In the genomic region with DNA sequence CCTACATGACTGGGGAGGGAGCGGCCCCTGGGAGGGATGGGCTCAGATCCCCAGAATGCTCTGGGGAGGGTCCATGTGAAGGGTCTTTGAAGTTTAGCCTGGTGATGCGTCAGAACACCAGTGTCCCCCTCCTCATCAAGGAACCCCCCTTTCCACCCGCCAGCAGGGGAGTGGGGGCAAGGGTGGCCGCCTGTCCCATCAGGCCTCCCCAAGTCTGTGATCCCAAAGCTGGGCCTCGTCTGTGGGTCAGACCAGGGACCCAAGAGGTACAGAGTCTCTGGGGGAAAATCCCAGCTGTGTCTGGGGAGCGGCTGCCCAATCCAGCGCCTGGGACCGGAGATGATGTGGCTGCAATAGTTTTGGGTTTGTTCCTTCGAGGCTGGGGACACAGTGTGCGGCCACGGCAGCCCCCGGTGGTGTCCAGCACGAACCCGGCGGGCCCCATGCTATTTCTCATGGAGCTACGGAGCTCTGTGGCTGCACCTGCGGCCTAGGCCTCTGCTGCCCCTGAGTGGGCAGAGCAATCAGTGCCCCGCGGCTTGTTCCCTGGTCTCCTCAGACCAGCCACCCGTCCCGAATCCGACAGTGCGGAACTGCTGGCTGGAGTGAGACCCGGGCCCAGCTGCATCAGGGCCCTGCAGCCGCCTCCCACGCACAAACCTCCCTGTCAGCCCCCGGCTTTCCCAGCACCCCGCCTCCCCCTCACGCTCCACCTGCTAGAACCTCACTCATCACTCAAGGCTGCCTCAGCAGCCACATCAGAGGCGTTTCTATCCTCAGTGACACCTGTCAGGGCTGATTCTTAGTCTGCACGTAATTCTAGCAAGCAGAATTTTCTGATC, we compare ENCODE assay signal across 1 cellular context.
TF ChIP-seq lines count a peak whose summit lies in the region.

No MANE protein-coding gene starts in this region.

TF ChIP-seq in GM23338, 12 proteins besides CTCF, POLR2A, EP300 and RAD21 (continued from another document):
- TF ChIP-seq, protein P1, sequence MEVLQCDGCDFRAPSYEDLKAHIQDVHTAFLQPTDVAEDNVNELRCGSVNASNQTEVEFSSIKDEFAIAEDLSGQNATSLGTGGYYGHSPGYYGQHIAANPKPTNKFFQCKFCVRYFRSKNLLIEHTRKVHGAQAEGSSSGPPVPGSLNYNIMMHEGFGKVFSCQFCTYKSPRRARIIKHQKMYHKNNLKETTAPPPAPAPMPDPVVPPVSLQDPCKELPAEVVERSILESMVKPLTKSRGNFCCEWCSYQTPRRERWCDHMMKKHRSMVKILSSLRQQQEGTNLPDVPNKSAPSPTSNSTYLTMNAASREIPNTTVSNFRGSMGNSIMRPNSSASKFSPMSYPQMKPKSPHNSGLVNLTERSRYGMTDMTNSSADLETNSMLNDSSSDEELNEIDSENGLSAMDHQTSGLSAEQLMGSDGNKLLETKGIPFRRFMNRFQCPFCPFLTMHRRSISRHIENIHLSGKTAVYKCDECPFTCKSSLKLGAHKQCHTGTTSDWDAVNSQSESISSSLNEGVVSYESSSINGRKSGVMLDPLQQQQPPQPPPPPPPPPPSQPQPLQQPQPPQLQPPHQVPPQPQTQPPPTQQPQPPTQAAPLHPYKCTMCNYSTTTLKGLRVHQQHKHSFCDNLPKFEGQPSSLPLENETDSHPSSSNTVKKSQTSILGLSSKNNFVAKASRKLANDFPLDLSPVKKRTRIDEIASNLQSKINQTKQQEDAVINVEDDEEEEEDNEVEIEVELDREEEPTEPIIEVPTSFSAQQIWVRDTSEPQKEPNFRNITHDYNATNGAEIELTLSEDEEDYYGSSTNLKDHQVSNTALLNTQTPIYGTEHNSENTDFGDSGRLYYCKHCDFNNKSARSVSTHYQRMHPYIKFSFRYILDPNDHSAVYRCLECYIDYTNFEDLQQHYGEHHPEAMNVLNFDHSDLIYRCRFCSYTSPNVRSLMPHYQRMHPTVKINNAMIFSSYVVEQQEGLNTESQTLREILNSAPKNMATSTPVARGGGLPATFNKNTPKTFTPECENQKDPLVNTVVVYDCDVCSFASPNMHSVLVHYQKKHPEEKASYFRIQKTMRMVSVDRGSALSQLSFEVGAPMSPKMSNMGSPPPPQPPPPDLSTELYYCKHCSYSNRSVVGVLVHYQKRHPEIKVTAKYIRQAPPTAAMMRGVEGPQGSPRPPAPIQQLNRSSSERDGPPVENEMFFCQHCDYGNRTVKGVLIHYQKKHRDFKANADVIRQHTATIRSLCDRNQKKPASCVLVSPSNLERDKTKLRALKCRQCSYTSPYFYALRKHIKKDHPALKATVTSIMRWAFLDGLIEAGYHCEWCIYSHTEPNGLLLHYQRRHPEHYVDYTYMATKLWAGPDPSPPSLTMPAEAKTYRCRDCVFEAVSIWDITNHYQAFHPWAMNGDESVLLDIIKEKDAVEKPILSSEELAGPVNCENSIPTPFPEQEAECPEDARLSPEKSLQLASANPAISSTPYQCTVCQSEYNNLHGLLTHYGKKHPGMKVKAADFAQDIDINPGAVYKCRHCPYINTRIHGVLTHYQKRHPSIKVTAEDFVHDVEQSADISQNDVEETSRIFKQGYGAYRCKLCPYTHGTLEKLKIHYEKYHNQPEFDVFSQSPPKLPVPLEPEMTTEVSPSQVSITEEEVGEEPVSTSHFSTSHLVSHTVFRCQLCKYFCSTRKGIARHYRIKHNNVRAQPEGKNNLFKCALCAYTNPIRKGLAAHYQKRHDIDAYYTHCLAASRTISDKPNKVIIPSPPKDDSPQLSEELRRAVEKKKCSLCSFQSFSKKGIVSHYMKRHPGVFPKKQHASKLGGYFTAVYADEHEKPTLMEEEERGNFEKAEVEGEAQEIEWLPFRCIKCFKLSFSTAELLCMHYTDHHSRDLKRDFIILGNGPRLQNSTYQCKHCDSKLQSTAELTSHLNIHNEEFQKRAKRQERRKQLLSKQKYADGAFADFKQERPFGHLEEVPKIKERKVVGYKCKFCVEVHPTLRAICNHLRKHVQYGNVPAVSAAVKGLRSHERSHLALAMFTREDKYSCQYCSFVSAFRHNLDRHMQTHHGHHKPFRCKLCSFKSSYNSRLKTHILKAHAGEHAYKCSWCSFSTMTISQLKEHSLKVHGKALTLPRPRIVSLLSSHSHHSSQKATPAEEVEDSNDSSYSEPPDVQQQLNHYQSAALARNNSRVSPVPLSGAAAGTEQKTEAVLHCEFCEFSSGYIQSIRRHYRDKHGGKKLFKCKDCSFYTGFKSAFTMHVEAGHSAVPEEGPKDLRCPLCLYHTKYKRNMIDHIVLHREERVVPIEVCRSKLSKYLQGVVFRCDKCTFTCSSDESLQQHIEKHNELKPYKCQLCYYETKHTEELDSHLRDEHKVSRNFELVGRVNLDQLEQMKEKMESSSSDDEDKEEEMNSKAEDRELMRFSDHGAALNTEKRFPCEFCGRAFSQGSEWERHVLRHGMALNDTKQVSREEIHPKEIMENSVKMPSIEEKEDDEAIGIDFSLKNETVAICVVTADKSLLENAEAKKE (CRISPR knock-in tag; IDR thresholded peaks at IDR 0.05) = no peak
- TF ChIP-seq EZH2phosphoT487 (IDR thresholded peaks at IDR 0.05; ENCODE audit: unreplicated experiment) = no peak
- TF ChIP-seq, protein P2, sequence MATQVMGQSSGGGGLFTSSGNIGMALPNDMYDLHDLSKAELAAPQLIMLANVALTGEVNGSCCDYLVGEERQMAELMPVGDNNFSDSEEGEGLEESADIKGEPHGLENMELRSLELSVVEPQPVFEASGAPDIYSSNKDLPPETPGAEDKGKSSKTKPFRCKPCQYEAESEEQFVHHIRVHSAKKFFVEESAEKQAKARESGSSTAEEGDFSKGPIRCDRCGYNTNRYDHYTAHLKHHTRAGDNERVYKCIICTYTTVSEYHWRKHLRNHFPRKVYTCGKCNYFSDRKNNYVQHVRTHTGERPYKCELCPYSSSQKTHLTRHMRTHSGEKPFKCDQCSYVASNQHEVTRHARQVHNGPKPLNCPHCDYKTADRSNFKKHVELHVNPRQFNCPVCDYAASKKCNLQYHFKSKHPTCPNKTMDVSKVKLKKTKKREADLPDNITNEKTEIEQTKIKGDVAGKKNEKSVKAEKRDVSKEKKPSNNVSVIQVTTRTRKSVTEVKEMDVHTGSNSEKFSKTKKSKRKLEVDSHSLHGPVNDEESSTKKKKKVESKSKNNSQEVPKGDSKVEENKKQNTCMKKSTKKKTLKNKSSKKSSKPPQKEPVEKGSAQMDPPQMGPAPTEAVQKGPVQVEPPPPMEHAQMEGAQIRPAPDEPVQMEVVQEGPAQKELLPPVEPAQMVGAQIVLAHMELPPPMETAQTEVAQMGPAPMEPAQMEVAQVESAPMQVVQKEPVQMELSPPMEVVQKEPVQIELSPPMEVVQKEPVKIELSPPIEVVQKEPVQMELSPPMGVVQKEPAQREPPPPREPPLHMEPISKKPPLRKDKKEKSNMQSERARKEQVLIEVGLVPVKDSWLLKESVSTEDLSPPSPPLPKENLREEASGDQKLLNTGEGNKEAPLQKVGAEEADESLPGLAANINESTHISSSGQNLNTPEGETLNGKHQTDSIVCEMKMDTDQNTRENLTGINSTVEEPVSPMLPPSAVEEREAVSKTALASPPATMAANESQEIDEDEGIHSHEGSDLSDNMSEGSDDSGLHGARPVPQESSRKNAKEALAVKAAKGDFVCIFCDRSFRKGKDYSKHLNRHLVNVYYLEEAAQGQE (IDR thresholded peaks at IDR 0.05; ENCODE audit: unreplicated experiment) = no peak
- no peak for TF ChIP-seq CREB1 (CRISPR knock-in tag; IDR thresholded peaks at IDR 0.05; ENCODE audit: low read depth)
